2 cellular contexts compared by ENCODE assay signal in genomic region chr2:88692187-88692586, GRCh38.
TF ChIP-seq lines count a peak whose summit lies in the region.

No MANE protein-coding gene starts in this region.

TF ChIP-seq in IMR-90, 13 proteins besides CTCF, POLR2A, EP300 and RAD21:
- TF ChIP-seq MAFK (IDR thresholded peaks at IDR 0.05; ENCODE audit: low read depth, low read length) (no peak), FOS (IDR thresholded peaks at IDR 0.05; ENCODE audit: low read depth, low read length) (no peak), RCOR1 (IDR thresholded peaks at IDR 0.05; ENCODE audit: insufficient replicate concordance, low read length) (no peak), CHD1 (IDR thresholded peaks at IDR 0.05; ENCODE audit: low read depth, low read length) (no peak), BHLHE40 (IDR thresholded peaks at IDR 0.05; ENCODE audit: low read depth, low read length) (no peak), MXI1 (IDR thresholded peaks at IDR 0.05; ENCODE audit: borderline replicate concordance, low read depth, low read length) (no peak)
- TF ChIP-seq, protein P1, sequence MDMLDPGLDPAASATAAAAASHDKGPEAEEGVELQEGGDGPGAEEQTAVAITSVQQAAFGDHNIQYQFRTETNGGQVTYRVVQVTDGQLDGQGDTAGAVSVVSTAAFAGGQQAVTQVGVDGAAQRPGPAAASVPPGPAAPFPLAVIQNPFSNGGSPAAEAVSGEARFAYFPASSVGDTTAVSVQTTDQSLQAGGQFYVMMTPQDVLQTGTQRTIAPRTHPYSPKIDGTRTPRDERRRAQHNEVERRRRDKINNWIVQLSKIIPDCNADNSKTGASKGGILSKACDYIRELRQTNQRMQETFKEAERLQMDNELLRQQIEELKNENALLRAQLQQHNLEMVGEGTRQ (IDR thresholded peaks at IDR 0.05; ENCODE audit: low read depth, low read length): no peak

TF ChIP-seq in H1, 55 proteins besides CTCF, POLR2A, EP300 and RAD21:
- TF ChIP-seq CHD2 (IDR thresholded peaks at IDR 0.05; ENCODE audit: low read length) (no peak), GTF2F1 (IDR thresholded peaks at IDR 0.05; ENCODE audit: borderline replicate concordance, low read depth, low read length) (no peak), POLR2AphosphoS5 (IDR thresholded peaks at IDR 0.05; ENCODE audit: low read depth, low read length) (no peak), SP4 (IDR thresholded peaks at IDR 0.05; ENCODE audit: low read length) (no peak), RXRA (IDR thresholded peaks at IDR 0.05; ENCODE audit: insufficient read depth, low read depth, low read length) (no peak), ZNF274 (IDR thresholded peaks at IDR 0.05; ENCODE audit: borderline replicate concordance, extremely low read depth, low read length) (no peak), NANOG (IDR thresholded peaks at IDR 0.05; ENCODE audit: insufficient read depth, low read depth, low read length, poor library complexity, severe bottlenecking) (no peak), CEBPB (IDR thresholded peaks at IDR 0.05; ENCODE audit: low read depth, low read length) (no peak), SAP30 (IDR thresholded peaks at IDR 0.05; ENCODE audit: insufficient read depth, insufficient replicate concordance, low read length) (no peak), TCF12 (IDR thresholded peaks at IDR 0.05; ENCODE audit: low read depth, low read length) (no peak), SP2 (IDR thresholded peaks at IDR 0.05; ENCODE audit: low read length) (no peak), TAF7 (optimal IDR thresholded peaks at IDR 0.05; ENCODE audit: borderline replicate concordance, low read depth, low read length) (no peak), TAF1 (IDR thresholded peaks at IDR 0.05; ENCODE audit: low read depth, low read length) (no peak), SIX5 (IDR thresholded peaks at IDR 0.05; ENCODE audit: low read depth, low read length) (no peak), HDAC2 (IDR thresholded peaks at IDR 0.05; ENCODE audit: borderline replicate concordance in 1 of 2, low read depth in 2 of 2, low read length in 2 of 2) (no peak), BRCA1 (IDR thresholded peaks at IDR 0.05; ENCODE audit: low read depth, low read length) (no peak), SRF (IDR thresholded peaks at IDR 0.05; ENCODE audit: low read depth, low read length) (no peak)
- TF ChIP-seq, protein P2, sequence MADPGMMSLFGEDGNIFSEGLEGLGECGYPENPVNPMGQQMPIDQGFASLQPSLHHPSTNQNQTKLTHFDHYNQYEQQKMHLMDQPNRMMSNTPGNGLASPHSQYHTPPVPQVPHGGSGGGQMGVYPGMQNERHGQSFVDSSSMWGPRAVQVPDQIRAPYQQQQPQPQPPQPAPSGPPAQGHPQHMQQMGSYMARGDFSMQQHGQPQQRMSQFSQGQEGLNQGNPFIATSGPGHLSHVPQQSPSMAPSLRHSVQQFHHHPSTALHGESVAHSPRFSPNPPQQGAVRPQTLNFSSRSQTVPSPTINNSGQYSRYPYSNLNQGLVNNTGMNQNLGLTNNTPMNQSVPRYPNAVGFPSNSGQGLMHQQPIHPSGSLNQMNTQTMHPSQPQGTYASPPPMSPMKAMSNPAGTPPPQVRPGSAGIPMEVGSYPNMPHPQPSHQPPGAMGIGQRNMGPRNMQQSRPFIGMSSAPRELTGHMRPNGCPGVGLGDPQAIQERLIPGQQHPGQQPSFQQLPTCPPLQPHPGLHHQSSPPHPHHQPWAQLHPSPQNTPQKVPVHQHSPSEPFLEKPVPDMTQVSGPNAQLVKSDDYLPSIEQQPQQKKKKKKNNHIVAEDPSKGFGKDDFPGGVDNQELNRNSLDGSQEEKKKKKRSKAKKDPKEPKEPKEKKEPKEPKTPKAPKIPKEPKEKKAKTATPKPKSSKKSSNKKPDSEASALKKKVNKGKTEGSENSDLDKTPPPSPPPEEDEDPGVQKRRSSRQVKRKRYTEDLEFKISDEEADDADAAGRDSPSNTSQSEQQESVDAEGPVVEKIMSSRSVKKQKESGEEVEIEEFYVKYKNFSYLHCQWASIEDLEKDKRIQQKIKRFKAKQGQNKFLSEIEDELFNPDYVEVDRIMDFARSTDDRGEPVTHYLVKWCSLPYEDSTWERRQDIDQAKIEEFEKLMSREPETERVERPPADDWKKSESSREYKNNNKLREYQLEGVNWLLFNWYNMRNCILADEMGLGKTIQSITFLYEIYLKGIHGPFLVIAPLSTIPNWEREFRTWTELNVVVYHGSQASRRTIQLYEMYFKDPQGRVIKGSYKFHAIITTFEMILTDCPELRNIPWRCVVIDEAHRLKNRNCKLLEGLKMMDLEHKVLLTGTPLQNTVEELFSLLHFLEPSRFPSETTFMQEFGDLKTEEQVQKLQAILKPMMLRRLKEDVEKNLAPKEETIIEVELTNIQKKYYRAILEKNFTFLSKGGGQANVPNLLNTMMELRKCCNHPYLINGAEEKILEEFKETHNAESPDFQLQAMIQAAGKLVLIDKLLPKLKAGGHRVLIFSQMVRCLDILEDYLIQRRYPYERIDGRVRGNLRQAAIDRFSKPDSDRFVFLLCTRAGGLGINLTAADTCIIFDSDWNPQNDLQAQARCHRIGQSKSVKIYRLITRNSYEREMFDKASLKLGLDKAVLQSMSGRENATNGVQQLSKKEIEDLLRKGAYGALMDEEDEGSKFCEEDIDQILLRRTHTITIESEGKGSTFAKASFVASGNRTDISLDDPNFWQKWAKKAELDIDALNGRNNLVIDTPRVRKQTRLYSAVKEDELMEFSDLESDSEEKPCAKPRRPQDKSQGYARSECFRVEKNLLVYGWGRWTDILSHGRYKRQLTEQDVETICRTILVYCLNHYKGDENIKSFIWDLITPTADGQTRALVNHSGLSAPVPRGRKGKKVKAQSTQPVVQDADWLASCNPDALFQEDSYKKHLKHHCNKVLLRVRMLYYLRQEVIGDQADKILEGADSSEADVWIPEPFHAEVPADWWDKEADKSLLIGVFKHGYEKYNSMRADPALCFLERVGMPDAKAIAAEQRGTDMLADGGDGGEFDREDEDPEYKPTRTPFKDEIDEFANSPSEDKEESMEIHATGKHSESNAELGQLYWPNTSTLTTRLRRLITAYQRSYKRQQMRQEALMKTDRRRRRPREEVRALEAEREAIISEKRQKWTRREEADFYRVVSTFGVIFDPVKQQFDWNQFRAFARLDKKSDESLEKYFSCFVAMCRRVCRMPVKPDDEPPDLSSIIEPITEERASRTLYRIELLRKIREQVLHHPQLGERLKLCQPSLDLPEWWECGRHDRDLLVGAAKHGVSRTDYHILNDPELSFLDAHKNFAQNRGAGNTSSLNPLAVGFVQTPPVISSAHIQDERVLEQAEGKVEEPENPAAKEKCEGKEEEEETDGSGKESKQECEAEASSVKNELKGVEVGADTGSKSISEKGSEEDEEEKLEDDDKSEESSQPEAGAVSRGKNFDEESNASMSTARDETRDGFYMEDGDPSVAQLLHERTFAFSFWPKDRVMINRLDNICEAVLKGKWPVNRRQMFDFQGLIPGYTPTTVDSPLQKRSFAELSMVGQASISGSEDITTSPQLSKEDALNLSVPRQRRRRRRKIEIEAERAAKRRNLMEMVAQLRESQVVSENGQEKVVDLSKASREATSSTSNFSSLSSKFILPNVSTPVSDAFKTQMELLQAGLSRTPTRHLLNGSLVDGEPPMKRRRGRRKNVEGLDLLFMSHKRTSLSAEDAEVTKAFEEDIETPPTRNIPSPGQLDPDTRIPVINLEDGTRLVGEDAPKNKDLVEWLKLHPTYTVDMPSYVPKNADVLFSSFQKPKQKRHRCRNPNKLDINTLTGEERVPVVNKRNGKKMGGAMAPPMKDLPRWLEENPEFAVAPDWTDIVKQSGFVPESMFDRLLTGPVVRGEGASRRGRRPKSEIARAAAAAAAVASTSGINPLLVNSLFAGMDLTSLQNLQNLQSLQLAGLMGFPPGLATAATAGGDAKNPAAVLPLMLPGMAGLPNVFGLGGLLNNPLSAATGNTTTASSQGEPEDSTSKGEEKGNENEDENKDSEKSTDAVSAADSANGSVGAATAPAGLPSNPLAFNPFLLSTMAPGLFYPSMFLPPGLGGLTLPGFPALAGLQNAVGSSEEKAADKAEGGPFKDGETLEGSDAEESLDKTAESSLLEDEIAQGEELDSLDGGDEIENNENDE (IDR thresholded peaks at IDR 0.05; ENCODE audit: insufficient replicate concordance, low read length): no peak
